14 cellular contexts compared by ENCODE assay signal in the genomic region with DNA sequence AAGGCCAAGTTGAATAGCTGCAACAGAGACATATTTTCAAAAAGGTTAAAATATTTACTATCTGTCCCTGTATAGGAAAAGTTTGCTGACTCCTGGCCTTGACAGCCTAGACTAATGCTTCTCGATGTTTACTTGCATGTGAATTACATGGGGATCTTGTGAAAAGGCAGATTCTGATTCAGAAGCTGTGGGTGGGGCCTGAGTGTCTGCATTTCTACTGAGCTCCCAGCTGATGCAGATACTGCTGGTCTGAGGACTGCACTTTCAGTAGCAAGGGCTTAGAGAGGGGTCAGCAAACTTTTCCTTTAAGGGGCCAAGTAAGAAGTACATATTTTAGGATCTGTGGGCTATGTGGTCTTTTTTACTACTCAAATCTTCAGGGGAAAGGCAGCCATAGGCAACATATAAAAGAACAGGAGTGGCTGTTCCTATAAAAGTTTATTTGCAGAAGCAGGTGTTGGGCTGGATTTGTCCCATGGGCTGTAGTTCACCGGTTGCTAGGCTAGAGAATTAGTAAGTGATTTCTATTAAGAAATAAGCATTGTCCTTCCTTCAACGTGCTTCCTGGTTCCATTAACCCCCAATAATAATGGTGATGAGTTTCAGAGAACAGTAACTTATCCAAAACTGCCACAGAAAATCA.
DNase-seq lines count a peak whose midpoint lies in the region; ATAC-seq and TF ChIP-seq lines count a peak whose summit lies in the region.
"Had no signal": no experiment of that assay in that cellular context is flagged by ENCODE, and none has a peak within 500 bp of the region (broad histone marks: within the 10 kb centered on the region; RNA-seq: fewer than 3 reads in every experiment).

No MANE protein-coding gene starts in this region.

- DNase-seq in left cardiac atrium: no peak
- DNase-seq in Right ventricle myocardium inferior (ENCODE audit: missing footprints): no peak
- DNase-seq in esophagus squamous epithelium (lab: John Stamatoyannopoulos, UW): no peak
- no peak for DNase-seq in mesothelial cell of epicardium (ENCODE audit: low spot score in 2 of 2, unreplicated experiment in 2 of 2)
- DNase-seq in HPDE6-E6E7 (ENCODE audit: extremely low spot score): no peak
- no peak for DNase-seq in NCI-H2196 (lab: John Stamatoyannopoulos, UW; ENCODE audit: unreplicated experiment)
- no peak for DNase-seq in NOMO-1 treated with DMSO at 0.1 percent for 48 hours (lab: John Stamatoyannopoulos, UW; ENCODE audit: unreplicated experiment)
- DNase-seq: CD4-positive, alpha-beta memory T cell; effector CD4-positive, alpha-beta T cell; Kasumi-1; NCI-H1694; substantia nigra had no signal

- H3K36me3 Mint-ChIP-seq in mesothelial cell of epicardium: peaks cover 3% of the 10 kb centered on the region
- H3K36me3 Mint-ChIP-seq: CD4-positive, alpha-beta memory T cell had no signal

- ATAC-seq in left cardiac atrium: peak; percentile 38 to 74
- ATAC-seq in Right ventricle myocardium inferior: no peak
- no peak for ATAC-seq in GM21381 (IDR thresholded peaks at IDR 0.05; ENCODE audit: unreplicated experiment)
- ATAC-seq: A549 had no signal

- TF ChIP-seq CTCF in esophagus squamous epithelium (IDR thresholded peaks at IDR 0.05) (no peak), mesothelial cell of epicardium (IDR thresholded peaks at IDR 0.05; ENCODE audit: unreplicated experiment) (no peak)

- peaks cover 16% of the 10 kb centered on the region for H3K9me3 Mint-ChIP-seq in mesothelial cell of epicardium

- H3K4me1 ChIP-seq in esophagus squamous epithelium: peaks cover 0 to 17% (median 4%) of the 10 kb centered on the region in 3 donors

- TF ChIP-seq POLR2A in esophagus squamous epithelium (IDR thresholded peaks at IDR 0.05): no peak

- H3K4me3 Mint-ChIP-seq in mesothelial cell of epicardium: no peak overlapping the region
- H3K4me3 Mint-ChIP-seq: CD4-positive, alpha-beta memory T cell had no signal

- H3K36me3 ChIP-seq in esophagus squamous epithelium: no peaks in the 10 kb centered on the region

- intact Hi-C loops in left cardiac atrium (cut with DNase I) (no loop called here), Right ventricle myocardium inferior (cut with DNase I) (no loop called here), esophagus squamous epithelium (cut with DNase I) (no loop called here)

- WGBS in esophagus squamous epithelium, 2 donors: 12 to 36% methylated on average over 3 of the region's 3 CpGs

- H3K4me3 ChIP-seq in esophagus squamous epithelium: no peak overlapping the region
- H3K4me3 ChIP-seq: A549 had no signal

- H3K27ac ChIP-seq in esophagus squamous epithelium: peak overlapping the region in 3 of 4 donors; percentile 11 to 59 (median 25)
- H3K27ac ChIP-seq: A549 had no signal

- H3K27me3 Mint-ChIP-seq in mesothelial cell of epicardium (ENCODE audit: low read depth): no peaks in the 10 kb centered on the region
- H3K27me3 Mint-ChIP-seq: CD4-positive, alpha-beta memory T cell had no signal

- H3K27me3 ChIP-seq in esophagus squamous epithelium: no peaks in the 10 kb centered on the region

- peaks cover 30% of the 10 kb centered on the region for H3K4me1 Mint-ChIP-seq in mesothelial cell of epicardium
- H3K4me1 Mint-ChIP-seq: CD4-positive, alpha-beta memory T cell had no signal

- H3K9me3 ChIP-seq in esophagus squamous epithelium: no peaks in the 10 kb centered on the region
- H3K9me3 ChIP-seq: A549 had no signal

- H3K27ac Mint-ChIP-seq in mesothelial cell of epicardium: peak overlapping the region; percentile 2
- H3K27ac Mint-ChIP-seq: CD4-positive, alpha-beta memory T cell had no signal

Comparison
In these comparisons a context has a peak if more than half of its experiments do, and no peak if none do; other contexts are left out.
1. ATAC-seq: peak in left cardiac atrium (2 of 2); none in Right ventricle myocardium inferior (single experiment) and GM21381 (single experiment).